ENCODE assay signal across 30 cellular contexts in the genomic region with DNA sequence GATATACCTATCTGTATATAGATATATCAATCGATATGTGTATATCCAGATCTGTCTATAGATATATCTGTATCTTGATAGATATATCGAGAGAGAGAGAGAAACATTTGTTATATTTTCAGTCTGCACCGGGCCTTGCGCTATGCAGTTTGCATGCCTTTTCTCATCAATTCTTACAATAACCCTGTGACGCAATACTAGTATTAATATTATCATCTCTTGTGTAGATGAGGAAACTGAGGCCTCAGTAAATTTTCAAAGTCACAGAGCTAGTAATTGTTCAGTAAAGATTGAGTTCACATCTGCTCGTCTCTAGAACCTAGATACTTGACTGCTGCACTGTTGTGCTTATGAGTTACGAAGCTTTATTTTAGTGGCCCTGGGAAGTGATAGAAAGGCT.
"Had no signal": no experiment of that assay in that cellular context is flagged by ENCODE, and none has a peak within 500 bp of the region (broad histone marks: within the 10 kb centered on the region; RNA-seq: fewer than 3 reads in every experiment).

No MANE protein-coding gene starts in this region.

- H3K4me3 Mint-ChIP-seq: natural killer cell; nephron; neural progenitor cell; stimulated activated memory B cell treated with anti-CD40 and anti-IgM and Interleukin-4, amounts not matched to agents 10 μg/mL and 1 μg/mL and 100 μg/mL, for 72 hours; stimulated activated naive CD8-positive, alpha-beta T cell treated with anti-CD3 and anti-CD28 coated beads, Interleukin-15, amount 100 ng/mL, for 72 hours; type B pancreatic cell had no signal

- H3K27ac Mint-ChIP-seq: natural killer cell; nephron; neural progenitor cell; progenitor cell of endocrine pancreas; stimulated activated memory B cell treated with anti-CD40 and anti-IgM and Interleukin-4, amounts not matched to agents 10 μg/mL and 1 μg/mL and 100 μg/mL, for 72 hours; type B pancreatic cell had no signal

- ATAC-seq: natural killer cell; psoas muscle; right cardiac atrium; sciatic nerve; stimulated activated memory B cell treated with anti-CD40 and anti-IgM and Interleukin-4, amounts not matched to agents 10 μg/mL and 1 μg/mL and 100 μg/mL, for 72 hours; stimulated activated naive CD8-positive, alpha-beta T cell treated with anti-CD3 and anti-CD28 coated beads, Interleukin-15, amount 100 ng/mL, for 72 hours; stimulated activated naive CD8-positive, alpha-beta T cell treated with anti-CD3 and anti-CD28 coated beads, Interleukin-15, Interleukin-2, amounts not matched to agents 100 U/mL and 50 U/mL, for 24 hours; upper lobe of right lung had no signal

- H3K27me3 Mint-ChIP-seq: progenitor cell of endocrine pancreas; stimulated activated memory B cell treated with anti-CD40 and anti-IgM and Interleukin-4, amounts not matched to agents 10 μg/mL and 1 μg/mL and 100 μg/mL, for 72 hours; stimulated activated naive CD8-positive, alpha-beta T cell treated with anti-CD3 and anti-CD28 coated beads, Interleukin-15, amount 100 ng/mL, for 72 hours; type B pancreatic cell had no signal

- H3K4me1 Mint-ChIP-seq: nephron; neural progenitor cell; stimulated activated memory B cell treated with anti-CD40 and anti-IgM and Interleukin-4, amounts not matched to agents 10 μg/mL and 1 μg/mL and 100 μg/mL, for 72 hours; stimulated activated naive CD8-positive, alpha-beta T cell treated with anti-CD3 and anti-CD28 coated beads, Interleukin-15, amount 100 ng/mL, for 72 hours had no signal

- H3K4me1 ChIP-seq: neural progenitor cell, parathyroid adenoma, psoas muscle, spleen, suprapubic skin, testis, tibial artery, transverse colon, upper lobe of right lung, uterus had no signal

- H3K9me3 Mint-ChIP-seq: natural killer cell; stimulated activated memory B cell treated with anti-CD40 and anti-IgM and Interleukin-4, amounts not matched to agents 10 μg/mL and 1 μg/mL and 100 μg/mL, for 72 hours had no signal

- H3K4me2 ChIP-seq: neural progenitor cell, smooth muscle cell had no signal

- H3K36me3 ChIP-seq: neural progenitor cell, ovary, upper lobe of right lung, uterus had no signal

- H3K27ac ChIP-seq: neural progenitor cell, ovary, parathyroid adenoma, psoas muscle, skin epidermis, spleen, suprapubic skin, testis, tibial artery, transverse colon, upper lobe of right lung, uterus had no signal

- H3K9ac ChIP-seq: neural progenitor cell, parathyroid adenoma had no signal

- H3K36me3 Mint-ChIP-seq: natural killer cell had no signal

- H2AFZ ChIP-seq: neural progenitor cell, parathyroid adenoma had no signal

- H3K4me3 ChIP-seq: neural progenitor cell, ovary, psoas muscle, skin epidermis, smooth muscle cell, spleen, suprapubic skin, testis, tibial artery, transverse colon, upper lobe of right lung, uterus had no signal

- DNase-seq: natural killer cell; occipital lobe; ovary; psoas muscle; right cardiac atrium; spleen; stimulated activated CD4-positive, alpha-beta T cell treated with anti-CD3 and anti-CD28 coated beads, Interleukin-12 subunit alpha, Interleukin-12 subunit beta, amount 100 ng/mL, for 4 hours; stimulated activated CD4-positive, alpha-beta T cell treated with anti-CD3 and anti-CD28 coated beads, Interleukin-1b, Interleukin-23, amount 100 ng/mL, for 48 hours; stimulated activated CD4-positive, alpha-beta T cell treated with anti-CD3 and anti-CD28 coated beads, Interleukin-4, amount 100 ng/mL, for 1 hour; stimulated activated CD4-positive, alpha-beta T cell treated with anti-CD3 and anti-CD28 coated beads, Interleukin-4, amount 100 ng/mL, for 4 hours; stimulated activated CD8-positive, alpha-beta memory T cell treated with anti-CD3 and anti-CD28 coated beads, Interleukin-4, amount 100 ng/mL, for 48 hours; stimulated activated naive CD4-positive, alpha-beta T cell; stimulated activated naive CD8-positive, alpha-beta T cell treated with anti-CD3 and anti-CD28 coated beads, Interleukin-15, amount 100 ng/mL, for 72 hours; stimulated activated naive CD8-positive, alpha-beta T cell treated with anti-CD3 and anti-CD28 coated beads, Interleukin-15, Interleukin-2, amounts not matched to agents 100 U/mL and 50 U/mL, for 24 hours; substantia nigra; testis; tibial artery; transverse colon; upper lobe of right lung; uterus had no signal

- H3K27me3 ChIP-seq: neural progenitor cell, ovary, spleen, suprapubic skin, testis, tibial artery, transverse colon, upper lobe of right lung, uterus had no signal

- H3K9me3 ChIP-seq: ovary, psoas muscle, spleen, suprapubic skin, testis, tibial artery, transverse colon, upper lobe of right lung, uterus had no signal
